11 cellular contexts compared by ENCODE assay signal in the genomic region with DNA sequence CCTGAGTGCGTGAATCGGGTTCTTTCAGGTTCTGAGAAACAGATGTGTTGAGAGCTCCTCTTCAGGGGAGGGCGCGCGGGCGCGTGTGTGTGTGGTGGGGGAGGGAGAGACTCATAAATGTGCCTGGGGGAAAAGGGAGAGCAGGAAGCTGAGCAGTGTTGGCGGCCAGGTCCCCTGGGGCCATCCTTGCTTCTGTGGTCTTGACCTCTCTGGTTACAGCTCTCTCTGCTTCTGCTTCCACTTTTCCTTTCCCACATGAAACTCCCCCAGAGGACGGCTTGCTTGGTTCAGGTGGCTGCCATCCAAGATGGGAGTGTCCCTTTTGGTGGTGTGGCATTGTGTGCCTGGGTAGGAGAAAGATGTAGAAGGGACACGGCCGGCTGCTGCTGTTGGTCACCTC. TPM values are rescaled to one million over a fixed set of nuclear protein-coding genes. Genes with fewer than 3 reads are reported as not detected.
DNase-seq lines count a peak whose midpoint lies in the region; ATAC-seq and TF ChIP-seq lines count a peak whose summit lies in the region.
"Had no signal": no experiment of that assay in that cellular context is flagged by ENCODE, and none has a peak within 500 bp of the region (broad histone marks: within the 10 kb centered on the region; RNA-seq: fewer than 3 reads in every experiment).

No MANE protein-coding gene starts in this region.

- peak overlapping the region; percentile 7 for H3K4me3 Mint-ChIP-seq in activated T-cell treated with anti-CD3 and anti-CD28 coated beads, Interleukin-2, amount 50 U/mL, for 24 hours

- H3K9me3 ChIP-seq in stomach: no peaks in the 10 kb centered on the region

- peak overlapping the region; percentile 51 to 85 (median 76) for H3K27ac ChIP-seq in stomach

- no peak overlapping the region for H3K4me3 ChIP-seq in choroid plexus epithelial cell (ENCODE audit: low read depth, low read length)
- no peak overlapping the region for H3K4me3 ChIP-seq in stomach

- peaks cover 26 to 70% (median 65%) of the 10 kb centered on the region in 4 donors for H3K36me3 ChIP-seq in stomach

- H3K36me3 Mint-ChIP-seq in activated T-cell treated with anti-CD3 and anti-CD28 coated beads, Interleukin-2, amount 50 U/mL, for 24 hours (ENCODE audit: low read depth): peaks cover 81% of the 10 kb centered on the region

- H3K9me3 Mint-ChIP-seq in activated T-cell treated with anti-CD3 and anti-CD28 coated beads, Interleukin-2, amount 50 U/mL, for 24 hours: no peaks in the 10 kb centered on the region
- H3K9me3 Mint-ChIP-seq: CD4-positive, CD25-positive, alpha-beta regulatory T cell had no signal

- H3K27me3 Mint-ChIP-seq in activated T-cell treated with anti-CD3 and anti-CD28 coated beads, Interleukin-2, amount 50 U/mL, for 24 hours: no peaks in the 10 kb centered on the region

- no peak for DNase-seq in activated T-cell treated with anti-CD3 and anti-CD28 coated beads, Interleukin-2, amount 50 U/mL, for 24 hours
- DNase-seq in activated T-cell treated with anti-CD3 and anti-CD28 coated beads, Interleukin-2, amount 50 U/mL, for 1 hour: no peak
- DNase-seq in NCI-H2196 treated with DMSO at 0.1 percent for 48 hours (lab: John Stamatoyannopoulos, UW; ENCODE audit: unreplicated experiment): peak; percentile 70
- peak; percentile 89 for DNase-seq in choroid plexus epithelial cell (ENCODE audit: low read depth)
- DNase-seq in stomach: peak; percentile 78
- DNase-seq in cerebellum (ENCODE audit: low spot score): no peak
- no peak for DNase-seq in OCI-M2 (lab: John Stamatoyannopoulos, UW; ENCODE audit: unreplicated experiment)
- DNase-seq: NCI-H2081 treated with DMSO at 0.1 percent for 48 hours had no signal

- H3K4me1 Mint-ChIP-seq in activated T-cell treated with anti-CD3 and anti-CD28 coated beads, Interleukin-2, amount 50 U/mL, for 24 hours (ENCODE audit: low read depth): peaks cover 49% of the 10 kb centered on the region

- intact Hi-C loops in stomach (cut with DNase I; ENCODE audit: low total_unique reads): no loop called here

- TF ChIP-seq CTCF in choroid plexus epithelial cell (conservative IDR thresholded peaks at IDR 0.05; ENCODE audit: low read depth, low read length) (no peak), stomach (IDR thresholded peaks at IDR 0.05) (no peak)

- H3K27ac Mint-ChIP-seq in activated T-cell treated with anti-CD3 and anti-CD28 coated beads, Interleukin-2, amount 50 U/mL, for 24 hours: peak overlapping the region; percentile 67

- no peak for ATAC-seq in HG03439 (IDR thresholded peaks at IDR 0.05; ENCODE audit: unreplicated experiment)
- ATAC-seq: esophagus mucosa had no signal

- no peak for TF ChIP-seq POLR2A in stomach (IDR thresholded peaks at IDR 0.05)

- H3K4me1 ChIP-seq in stomach: peaks cover 39 to 63% (median 50%) of the 10 kb centered on the region in 4 donors

- WGBS in stomach, 5 donors: 34 to 66% (median 55%) methylated on average over 10 to 11 of the region's 11 CpGs

- TF ChIP-seq EP300 in stomach (IDR thresholded peaks at IDR 0.05): no peak

- H3K27me3 ChIP-seq in stomach: no peaks in the 10 kb centered on the region

RNA-seq across cellular contexts. Expression of a gene that starts 4.2 kb away (rescaled TPM):
- total RNA-seq in stomach (100 to 1,000 TPM in 1 of 5 donors, 10 to 100 TPM in 3, 1 to 10 TPM in 1; 7.6 to 105 (median 36.5) TPM), cerebellum (12.8 TPM)
- 10 to 100 TPM; 36.8 to 80.3 (median 67.1) TPM for polyA plus RNA-seq in stomach

RNA-seq across cellular contexts. Expression of a gene that starts 5.5 kb away (rescaled TPM):
- total RNA-seq in stomach: 10 to 100 TPM in 1 of 5 donors, 1 to 10 TPM in 3, not detected in 1; 1.1 to 21.6 (median 6.8) TPM
- 10 to 100 TPM in 1 of 3 donors, 1 to 10 TPM in 2; 1.5 to 11.8 (median 6.5) TPM for polyA plus RNA-seq in stomach
- total RNA-seq in cerebellum: 0.18 TPM
- total RNA-seq: esophagus mucosa had no signal
- polyA plus RNA-seq: CD4-positive, CD25-positive, alpha-beta regulatory T cell had no signal

RNA-seq across cellular contexts. Expression of a gene that starts 22.8 kb away (rescaled TPM):
- 100 to 1,000 TPM in 3 of 5 donors, 10 to 100 TPM in 2; 29.4 to 384 (median 230) TPM for total RNA-seq in stomach
- 10 to 100 TPM; 41.3 to 65.5 (median 55.0) TPM for polyA plus RNA-seq in stomach
- total RNA-seq in cerebellum: 2.4 TPM

Comparison
In these comparisons a context has a peak if more than half of its experiments do, and no peak if none do; other contexts are left out.
1. DNase-seq: peak in NCI-H2196 treated with DMSO at 0.1 percent for 48 hours (single experiment), choroid plexus epithelial cell (single experiment) and stomach (single experiment); none in activated T-cell treated with anti-CD3 and anti-CD28 coated beads, Interleukin-2, amount 50 U/mL, for 24 hours (single experiment), activated T-cell treated with anti-CD3 and anti-CD28 coated beads, Interleukin-2, amount 50 U/mL, for 1 hour (single experiment), cerebellum (single experiment) and OCI-M2 (single experiment).